10 cellular contexts compared by ENCODE assay signal in the genomic region with DNA sequence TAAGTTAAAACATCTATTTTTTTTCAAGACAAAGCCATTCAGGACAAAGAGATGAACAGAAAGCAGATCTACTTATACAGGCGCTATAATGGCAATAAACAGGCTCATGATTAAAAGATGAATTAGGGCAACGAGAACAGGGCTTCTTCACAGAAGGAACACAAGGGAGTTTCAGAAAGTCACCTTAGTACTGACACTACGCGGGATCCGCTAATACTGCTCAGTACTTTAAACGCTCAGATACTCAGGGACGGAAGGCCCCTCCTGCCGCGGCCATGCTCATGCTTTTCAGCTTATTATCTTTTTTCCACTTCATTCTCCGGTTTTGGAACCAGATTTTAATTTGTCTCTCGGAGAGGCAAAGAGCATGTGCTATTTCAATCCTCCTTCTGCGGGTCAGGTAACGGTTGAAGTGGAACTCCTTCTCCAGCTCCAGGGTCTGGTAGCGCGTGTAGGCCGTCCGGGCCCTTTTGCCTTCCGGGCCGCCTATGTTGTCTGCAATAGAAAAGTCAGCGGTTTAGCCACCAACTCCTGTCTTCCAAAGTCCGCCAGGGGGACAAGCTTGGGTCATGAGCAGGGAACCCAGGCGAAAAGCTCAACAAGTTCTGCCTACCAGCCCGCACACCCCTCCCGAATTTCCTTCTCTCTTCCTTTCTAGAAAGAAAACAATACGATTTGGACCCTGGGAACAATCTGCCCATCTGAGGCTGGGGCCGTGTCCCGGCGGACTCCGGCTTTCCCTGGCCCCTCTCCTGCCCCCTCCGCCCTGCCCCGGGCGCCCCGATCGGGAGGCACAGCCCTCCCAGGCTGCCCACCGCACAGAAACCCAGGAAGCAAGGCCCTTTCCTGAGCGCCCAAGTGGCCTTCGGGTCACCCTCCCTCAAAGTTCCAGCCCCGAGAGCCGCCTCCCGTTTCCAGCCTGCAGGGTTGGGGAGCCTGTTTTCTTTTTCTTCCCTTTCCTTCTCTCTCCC. TPM values are rescaled to one million over a fixed set of nuclear protein-coding genes. Genes with fewer than 3 reads are reported as not detected.
DNase-seq lines count a peak whose midpoint lies in the region; ATAC-seq and TF ChIP-seq lines count a peak whose summit lies in the region.
"Had no signal": no experiment of that assay in that cellular context is flagged by ENCODE, and none has a peak within 500 bp of the region (broad histone marks: within the 10 kb centered on the region; RNA-seq: fewer than 3 reads in every experiment).

No MANE protein-coding gene starts in this region.

- H3K27ac ChIP-seq in HL-60 (replicated peaks), result no peak overlapping the region
- peak overlapping the region in 3 of 4 donors; percentile 51 to 67 (median 62) for H3K27ac ChIP-seq in body of pancreas
- peak overlapping the region in 6 of 21 experiments; percentile 8 to 85 (median 64) for H3K27ac ChIP-seq in skin epidermis

- no peak for ATAC-seq in body of pancreas
- peak; percentile 23 for ATAC-seq in left lobe of liver
- ATAC-seq in GM18520 (IDR thresholded peaks at IDR 0.05; ENCODE audit: unreplicated experiment), result no peak
- ATAC-seq: K562 had no signal

- TF ChIP-seq CTCF in HL-60 (IDR thresholded peaks at IDR 0.05; ENCODE audit: insufficient read depth, low read length), result no peak
- no peak for TF ChIP-seq CTCF in body of pancreas (IDR thresholded peaks at IDR 0.05)

- 10 to 32% methylated on average over 30 to 40 of the region's 40 CpGs for WGBS in body of pancreas, 2 donors

- H3K9me3 ChIP-seq in body of pancreas, result no peaks in the 10 kb centered on the region

- intact Hi-C loops in body of pancreas (cut with DNase I), result no loop called here

- H3K36me3 ChIP-seq in body of pancreas (replicated peaks in 1 of 2; ENCODE audit: insufficient read depth in 1 of 2, low read depth in 2 of 2), result no peaks in the 10 kb centered on the region

- TF ChIP-seq POLR2A in body of pancreas (IDR thresholded peaks at IDR 0.05), result no peak

- H3K27me3 ChIP-seq in HL-60 (ENCODE audit: insufficient read depth, poor library complexity, severe bottlenecking) (peaks cover 3% of the 10 kb centered on the region), body of pancreas (peaks cover 0 to 76% of the 10 kb centered on the region in 2 donors)

- DNase-seq in HL-60 (ENCODE audit: low read depth in 1 of 2, low spot score in 1 of 2), result no peak
- no peak for DNase-seq in body of pancreas
- peak; percentile 39 for DNase-seq in left lobe of liver (ENCODE audit: low spot score)
- DNase-seq in inferior parietal cortex (ENCODE audit: extremely low spot score), result no peak
- no peak for DNase-seq in putamen (ENCODE audit: low spot score)
- DNase-seq in superior temporal gyrus (ENCODE audit: extremely low spot score), result no peak
- DNase-seq: stimulated activated CD4-positive, alpha-beta T cell treated with anti-CD3 and anti-CD28 coated beads, Interleukin-4, amount 100 ng/mL, for 24 hours had no signal

- H3K4me3 ChIP-seq in HL-60 (replicated peaks; ENCODE audit: insufficient read depth, low read length), result peak overlapping the region; percentile 67
- H3K4me3 ChIP-seq in body of pancreas, result no peak overlapping the region
- H3K4me3 ChIP-seq in skin epidermis, result peak overlapping the region in 6 of 7 experiments; percentile 31 to 60 (median 43)
- H3K4me3 ChIP-seq: K562 had no signal

- peaks cover 28% of the 10 kb centered on the region for H3K4me1 ChIP-seq in body of pancreas

RNA-seq across cellular contexts. Expression of gene HOXA5, which starts 1.6 kb away (rescaled TPM):
- total RNA-seq in body of pancreas (1 to 10 TPM in 1 of 2 donors, under 1 TPM in 1; 0.99 to 2.6 TPM), left lobe of liver (0.50 TPM)
- total RNA-seq: K562 had no signal

RNA-seq across cellular contexts. Expression of gene HOXA6, which starts 5.7 kb away (rescaled TPM):
- total RNA-seq in body of pancreas, result not detected
- not detected for total RNA-seq in left lobe of liver
- total RNA-seq: K562 had no signal

RNA-seq across cellular contexts. Expression of gene HOXA3, which starts 10.5 kb away (rescaled TPM):
- total RNA-seq in body of pancreas (1 to 10 TPM in 1 of 2 donors, not detected in 1; 1.6 TPM), left lobe of liver (0.30 TPM)

RNA-seq across cellular contexts. Expression of gene HOXA4, which starts 11.3 kb away (rescaled TPM):
- 1 to 10 TPM in 1 of 2 donors, under 1 TPM in 1; 0.78 to 1.6 TPM for total RNA-seq in body of pancreas
- 0.43 TPM for total RNA-seq in left lobe of liver
- total RNA-seq: K562 had no signal

RNA-seq across cellular contexts. Expression of gene HOXA7, which starts 14.6 kb away (rescaled TPM):
- total RNA-seq in body of pancreas (under 1 TPM; 0.26 to 0.66 TPM), left lobe of liver (not detected)
- total RNA-seq: K562 had no signal

Comparison
In these comparisons a context has a peak if more than half of its experiments do, and no peak if none do; other contexts are left out.
1. H3K4me3 ChIP-seq: peak in HL-60 (single experiment) and skin epidermis (6 of 7); none in body of pancreas (0 of 2).